ENCODE assay signal across 14 cellular contexts in genomic region chr2:20728114-20728758, GRCh38.
DNase-seq lines count a peak whose midpoint lies in the region; ATAC-seq, FAIRE-seq and TF ChIP-seq lines count a peak whose summit lies in the region.
"Had no signal": no experiment of that assay in that cellular context is flagged by ENCODE, and none has a peak within 500 bp of the region (broad histone marks: within the 10 kb centered on the region; RNA-seq: fewer than 3 reads in every experiment).

No MANE protein-coding gene starts in this region.

- no peak for ATAC-seq in GM19455 (IDR thresholded peaks at IDR 0.05; ENCODE audit: unreplicated experiment)
- ATAC-seq: gastrocnemius medialis had no signal

- FAIRE-seq in HTR-8/SVneo (lab: Jason Lieb, UNC): peak; percentile 55
- FAIRE-seq: GM12891, urothelium cell line had no signal

- no peak for TF ChIP-seq CTCF in neural progenitor cell (IDR thresholded peaks at IDR 0.05)

- H3K9me3 Mint-ChIP-seq in neural progenitor cell: no peaks in the 10 kb centered on the region
- H3K9me3 Mint-ChIP-seq: activated CD4-positive, alpha-beta T cell treated with anti-CD3 and anti-CD28 coated beads, Interleukin-2, amount 10 ng/mL, durations not matched to agents 24 days and 14 days had no signal

- peaks cover 2% of the 10 kb centered on the region for H3K27me3 Mint-ChIP-seq in neural progenitor cell (ENCODE audit: insufficient read depth, low read depth)
- H3K27me3 Mint-ChIP-seq: activated CD4-positive, alpha-beta T cell treated with anti-CD3 and anti-CD28 coated beads, Interleukin-2, amount 10 ng/mL, durations not matched to agents 24 days and 14 days; activated naive CD8-positive, alpha-beta T cell had no signal

- H3K9me3 ChIP-seq in neural progenitor cell (ENCODE audit: low read depth): no peaks in the 10 kb centered on the region
- H3K9me3 ChIP-seq: gastrocnemius medialis had no signal

- H3K4me3 ChIP-seq in neural progenitor cell: no peak overlapping the region
- H3K4me3 ChIP-seq: gastrocnemius medialis had no signal

- no peaks in the 10 kb centered on the region for H3K27me3 ChIP-seq in neural progenitor cell
- H3K27me3 ChIP-seq: gastrocnemius medialis had no signal

- H3K4me3 Mint-ChIP-seq in neural progenitor cell: no peak overlapping the region
- H3K4me3 Mint-ChIP-seq: activated CD4-positive, alpha-beta T cell treated with anti-CD3 and anti-CD28 coated beads, Interleukin-2, amount 10 ng/mL, durations not matched to agents 24 days and 14 days; activated naive CD8-positive, alpha-beta T cell had no signal

- peak overlapping the region; percentile 47 for H3K27ac Mint-ChIP-seq in neural progenitor cell
- H3K27ac Mint-ChIP-seq: activated CD4-positive, alpha-beta T cell treated with anti-CD3 and anti-CD28 coated beads, Interleukin-2, amount 10 ng/mL, durations not matched to agents 24 days and 14 days; activated naive CD8-positive, alpha-beta T cell had no signal

- H2AFZ ChIP-seq in neural progenitor cell (replicated peaks): no peak overlapping the region

- no peaks in the 10 kb centered on the region for H3K79me2 ChIP-seq in neural progenitor cell (ENCODE audit: low read depth)

- H3K4me1 ChIP-seq in neural progenitor cell: peaks cover 6% of the 10 kb centered on the region
- H3K4me1 ChIP-seq: gastrocnemius medialis had no signal

- no peaks in the 10 kb centered on the region for H3F3A ChIP-seq in neural progenitor cell (ENCODE audit: low read depth)

- peak overlapping the region; percentile 24 for H3K27ac ChIP-seq in epithelial cell of prostate
- H3K27ac ChIP-seq in neural progenitor cell: no peak overlapping the region
- H3K27ac ChIP-seq: gastrocnemius medialis had no signal

- H3K4me2 ChIP-seq in neural progenitor cell: no peak overlapping the region

- peaks cover 14% of the 10 kb centered on the region for H3K4me1 Mint-ChIP-seq in neural progenitor cell

- H3K36me3 ChIP-seq in neural progenitor cell: peaks cover 3% of the 10 kb centered on the region
- H3K36me3 ChIP-seq: gastrocnemius medialis had no signal

- DNase-seq in HTR-8/SVneo (ENCODE audit: insufficient read length, low spot score) (no peak), SKM-1 treated with dmso at 0.1 percent for 144 hours (lab: John Stamatoyannopoulos, UW; ENCODE audit: unreplicated experiment) (peak; percentile 45), epithelial cell of prostate (ENCODE audit: low read depth, low spot score) (peak; percentile 31), neural progenitor cell (ENCODE audit: low spot score) (peak; percentile 5), dedifferentiated amniotic fluid mesenchymal stem cell (ENCODE audit: extremely low spot score) (no peak), 8988T (no peak), epidermal melanocyte (ENCODE audit: insufficient read length, low spot score) (no peak)
- DNase-seq: activated CD4-positive, alpha-beta T cell treated with anti-CD3 and anti-CD28 coated beads, Interleukin-2, amount 10 ng/mL, durations not matched to agents 24 days and 14 days; gastrocnemius medialis; NCI-H1092 had no signal

- H3K36me3 Mint-ChIP-seq in neural progenitor cell: peaks cover 13% of the 10 kb centered on the region

- no peak overlapping the region for H3K9ac ChIP-seq in neural progenitor cell

- H4K20me1 ChIP-seq in neural progenitor cell (ENCODE audit: low read depth): no peaks in the 10 kb centered on the region

Comparison
In these comparisons a context has a peak if more than half of its experiments do, and no peak if none do; other contexts are left out.
1. DNase-seq: peak in SKM-1 treated with dmso at 0.1 percent for 144 hours (single experiment), epithelial cell of prostate (single experiment) and neural progenitor cell (single experiment); none in HTR-8/SVneo (single experiment), dedifferentiated amniotic fluid mesenchymal stem cell (single experiment), 8988T (single experiment) and epidermal melanocyte (single experiment).